In the genomic region with DNA sequence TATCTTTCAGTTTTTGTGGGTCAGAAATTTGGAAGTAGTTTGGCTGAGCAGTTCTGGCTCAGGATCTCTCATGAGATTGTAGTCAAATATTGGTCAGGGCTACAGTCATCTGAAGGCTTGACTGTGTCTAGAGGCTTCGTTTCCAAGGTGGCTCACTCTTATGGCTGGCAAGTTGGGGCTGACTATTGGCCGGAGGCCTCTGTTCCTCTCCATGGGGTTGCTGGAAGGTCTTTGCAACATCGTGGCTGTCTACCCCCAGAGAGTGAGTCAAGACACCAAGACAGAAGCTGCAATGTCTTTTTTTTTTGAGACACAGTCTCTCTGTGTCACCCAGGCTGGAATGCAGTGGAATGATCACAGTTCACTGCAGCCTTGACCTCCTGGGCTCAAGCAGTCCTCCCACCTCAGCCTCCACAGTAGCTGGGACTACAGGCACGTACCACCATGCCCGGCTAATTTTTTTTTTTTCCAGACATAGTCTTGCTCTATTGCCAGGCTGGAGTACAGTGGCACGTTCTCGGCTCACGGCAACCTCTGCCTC, we compare ENCODE assay signal across 20 cellular contexts. TPM values are rescaled to one million over a fixed set of nuclear protein-coding genes. Genes with fewer than 3 reads are reported as not detected.
A peak's percentile ranks its signal among the peaks of the same experiment; 100 is the strongest.
DNase-seq lines count a peak whose midpoint lies in the region; TF ChIP-seq lines count a peak whose summit lies in the region.
"Had no signal": no experiment of that assay in that cellular context is flagged by ENCODE, and none has a peak within 500 bp of the region (broad histone marks: within the 10 kb centered on the region; RNA-seq: fewer than 3 reads in every experiment).

No MANE protein-coding gene starts in this region.

- no peaks in the 10 kb centered on the region for H3K79me2 ChIP-seq in GM23248 (ENCODE audit: insufficient read depth)
- no peaks in the 10 kb centered on the region for H3K79me2 ChIP-seq in OCI-LY3 (ENCODE audit: low read length)
- no peaks in the 10 kb centered on the region for H3K79me2 ChIP-seq in hepatocyte

- H3K27me3 ChIP-seq in GM23248 (replicated peaks; ENCODE audit: insufficient read depth) (no peaks in the 10 kb centered on the region), OCI-LY3 (ENCODE audit: low read depth, low read length) (peaks cover 11% of the 10 kb centered on the region; the same call in 1 of the 2 replicates), hepatocyte (no peaks in the 10 kb centered on the region)
- H3K27me3 ChIP-seq: BE2C had no signal

- no peaks in the 10 kb centered on the region for H3K9me3 Mint-ChIP-seq in activated CD4-positive, alpha-beta memory T cell treated with anti-CD3 and anti-CD28 coated beads for 36 hours
- H3K9me3 Mint-ChIP-seq in activated CD4-positive, alpha-beta memory T cell treated with anti-CD3 and anti-CD28 coated beads, Interleukin-2, amount 10 ng/mL, durations not matched to agents 7 days and 5 days = no peaks in the 10 kb centered on the region
- no peaks in the 10 kb centered on the region for H3K9me3 Mint-ChIP-seq in neural crest cell

- H3F3A ChIP-seq in GM23248 (ENCODE audit: insufficient read depth) = no peaks in the 10 kb centered on the region

- POLR2A ChIA-PET in activated CD4-positive, alpha-beta memory T cell treated with anti-CD3 and anti-CD28 coated beads for 36 hours (lab: Charles Lee) = interaction anchor here (0.7 kb wide), 2 partner anchors 34 to 63 kb away, joined by 3 read pairs; no protein-coding TSS in a partner anchor
- POLR2A ChIA-PET in activated CD4-positive, alpha-beta memory T cell treated with anti-CD3 and anti-CD28 coated beads, Interleukin-2, amount 10 ng/mL, durations not matched to agents 7 days and 5 days (lab: Charles Lee) = interaction anchor here (0.6 kb wide), 1 partner anchor 14 kb away, joined by 3 read pairs; no protein-coding TSS in a partner anchor

- no peak overlapping the region for H3K4me3 ChIP-seq in GM23248
- no peak overlapping the region for H3K4me3 ChIP-seq in OCI-LY3 (ENCODE audit: low read length)
- H3K4me3 ChIP-seq in hepatocyte = no peak overlapping the region
- H3K4me3 ChIP-seq: coronary artery, SK-N-MC had no signal

- H3K36me3 ChIP-seq in GM23248 (ENCODE audit: low read depth) = no peaks in the 10 kb centered on the region
- no peaks in the 10 kb centered on the region for H3K36me3 ChIP-seq in OCI-LY3 (replicated peaks; ENCODE audit: low read depth, low read length)
- no peaks in the 10 kb centered on the region for H3K36me3 ChIP-seq in hepatocyte (replicated peaks; ENCODE audit: insufficient read depth, low read depth)
- H3K36me3 ChIP-seq: BE2C had no signal

- no peaks in the 10 kb centered on the region for H3K27me3 Mint-ChIP-seq in activated CD4-positive, alpha-beta memory T cell treated with anti-CD3 and anti-CD28 coated beads for 36 hours
- H3K27me3 Mint-ChIP-seq in activated CD4-positive, alpha-beta memory T cell treated with anti-CD3 and anti-CD28 coated beads, Interleukin-2, amount 10 ng/mL, durations not matched to agents 7 days and 5 days = no peaks in the 10 kb centered on the region
- H3K27me3 Mint-ChIP-seq in neural crest cell (ENCODE audit: low read depth) = no peaks in the 10 kb centered on the region
- H3K27me3 Mint-ChIP-seq: activated CD8-positive, alpha-beta memory T cell treated with anti-CD3 and anti-CD28 coated beads, Interleukin-2, amount 10 ng/mL, durations not matched to agents 7 days and 5 days had no signal

- intact Hi-C loops in activated CD4-positive, alpha-beta memory T cell treated with anti-CD3 and anti-CD28 coated beads for 36 hours (cut with micrococcal nuclease) = no loop called here

- no peaks in the 10 kb centered on the region for H3K9me3 ChIP-seq in GM23248 (ENCODE audit: low read depth)
- H3K9me3 ChIP-seq in OCI-LY3 (ENCODE audit: insufficient read depth, low read length) = no peaks in the 10 kb centered on the region
- no peaks in the 10 kb centered on the region for H3K9me3 ChIP-seq in hepatocyte (ENCODE audit: low read depth)
- H3K9me3 ChIP-seq: BE2C had no signal

- TF ChIP-seq CTCF in OCI-LY3 (IDR thresholded peaks at IDR 0.05; ENCODE audit: low read depth, low read length) (no peak), neural crest cell (conservative IDR thresholded peaks at IDR 0.05) (no peak), hepatocyte (IDR thresholded peaks at IDR 0.05; ENCODE audit: poor library complexity) (no peak)

- peak; percentile 37 for DNase-seq in activated CD4-positive, alpha-beta memory T cell treated with anti-CD3 and anti-CD28 coated beads for 36 hours
- no peak for DNase-seq in activated CD4-positive, alpha-beta memory T cell treated with anti-CD3 and anti-CD28 coated beads, Interleukin-2, amount 10 ng/mL, durations not matched to agents 7 days and 5 days
- peak; percentile 45 for DNase-seq in GM23248
- no peak for DNase-seq in neural crest cell (ENCODE audit: low read depth, low spot score)
- DNase-seq in hepatocyte (ENCODE audit: low spot score) = no peak
- DNase-seq in SKM-1 treated with dmso at 0.1 percent for 144 hours (lab: John Stamatoyannopoulos, UW; ENCODE audit: unreplicated experiment) = no peak
- DNase-seq in NCI-H1436 (lab: John Stamatoyannopoulos, UW) = no peak
- DNase-seq: activated CD8-positive, alpha-beta memory T cell treated with anti-CD3 and anti-CD28 coated beads, Interleukin-2, amount 10 ng/mL, durations not matched to agents 7 days and 5 days; activated effector memory CD4-positive, alpha-beta T cell treated with anti-CD3 and anti-CD28 coated beads, Interleukin-2, amount 50 U/mL, for 16 hours; amygdala; COR-L47; mesenchymal stem cell; NCI-H146; NK-92 treated with Interleukin-12 subunit alpha and Interleukin-12 subunit beta, amount 100 ng/mL, for 24 hours; retina; T-helper 2 cell had no signal

- no peaks in the 10 kb centered on the region for H4K20me1 ChIP-seq in GM23248 (ENCODE audit: insufficient read depth)
- no peaks in the 10 kb centered on the region for H4K20me1 ChIP-seq in OCI-LY3 (ENCODE audit: insufficient read depth, low read length)
- H4K20me1 ChIP-seq in hepatocyte (ENCODE audit: insufficient read depth, poor library complexity, severe bottlenecking) = no peaks in the 10 kb centered on the region

- H3K4me1 Mint-ChIP-seq in activated CD4-positive, alpha-beta memory T cell treated with anti-CD3 and anti-CD28 coated beads for 36 hours (ENCODE audit: low read depth) = peaks cover 47% of the 10 kb centered on the region
- H3K4me1 Mint-ChIP-seq in activated CD4-positive, alpha-beta memory T cell treated with anti-CD3 and anti-CD28 coated beads, Interleukin-2, amount 10 ng/mL, durations not matched to agents 7 days and 5 days = peaks cover 25% of the 10 kb centered on the region
- H3K4me1 Mint-ChIP-seq in neural crest cell = no peaks in the 10 kb centered on the region

- H3K9ac ChIP-seq in GM23248 (no peak overlapping the region), OCI-LY3 (ENCODE audit: low read length) (no peak overlapping the region)

- CTCF ChIA-PET in activated CD4-positive, alpha-beta memory T cell treated with anti-CD3 and anti-CD28 coated beads for 36 hours (lab: Charles Lee) = interaction anchor here (0.6 kb wide), 1 partner anchor 54 kb away, joined by 4 read pairs; no protein-coding TSS in a partner anchor
- CTCF ChIA-PET in activated CD4-positive, alpha-beta memory T cell treated with anti-CD3 and anti-CD28 coated beads, Interleukin-2, amount 10 ng/mL, durations not matched to agents 7 days and 5 days (lab: Charles Lee) = no interaction called here

- no peaks in the 10 kb centered on the region for H3K9me2 ChIP-seq in GM23248 (ENCODE audit: insufficient read depth)
- H3K9me2 ChIP-seq in hepatocyte (replicated peaks; ENCODE audit: insufficient read depth) = no peaks in the 10 kb centered on the region

- no peak overlapping the region for H3K27ac ChIP-seq in GM23248
- no peak overlapping the region for H3K27ac ChIP-seq in OCI-LY3 (ENCODE audit: low read length)
- no peak overlapping the region for H3K27ac ChIP-seq in hepatocyte
- H3K27ac ChIP-seq: coronary artery, SK-N-MC had no signal

- H3K4me1 ChIP-seq in GM23248 (ENCODE audit: insufficient read depth) (no peaks in the 10 kb centered on the region), OCI-LY3 (ENCODE audit: low read length) (peaks cover 6% of the 10 kb centered on the region; the same call in 1 of the 2 replicates), hepatocyte (ENCODE audit: insufficient read depth) (peaks cover 10% of the 10 kb centered on the region)

- H3K4me3 Mint-ChIP-seq in activated CD4-positive, alpha-beta memory T cell treated with anti-CD3 and anti-CD28 coated beads for 36 hours = no peak overlapping the region
- H3K4me3 Mint-ChIP-seq in activated CD4-positive, alpha-beta memory T cell treated with anti-CD3 and anti-CD28 coated beads, Interleukin-2, amount 10 ng/mL, durations not matched to agents 7 days and 5 days = no peak overlapping the region
- H3K4me3 Mint-ChIP-seq in neural crest cell = no peak overlapping the region
- H3K4me3 Mint-ChIP-seq: activated CD8-positive, alpha-beta memory T cell treated with anti-CD3 and anti-CD28 coated beads, Interleukin-2, amount 10 ng/mL, durations not matched to agents 7 days and 5 days had no signal

- no peaks in the 10 kb centered on the region for H3K36me3 Mint-ChIP-seq in activated CD4-positive, alpha-beta memory T cell treated with anti-CD3 and anti-CD28 coated beads for 36 hours
- H3K36me3 Mint-ChIP-seq in activated CD4-positive, alpha-beta memory T cell treated with anti-CD3 and anti-CD28 coated beads, Interleukin-2, amount 10 ng/mL, durations not matched to agents 7 days and 5 days (ENCODE audit: low read depth) = no peaks in the 10 kb centered on the region
- H3K36me3 Mint-ChIP-seq in neural crest cell (ENCODE audit: low read depth) = no peaks in the 10 kb centered on the region

- H3K27ac Mint-ChIP-seq in activated CD4-positive, alpha-beta memory T cell treated with anti-CD3 and anti-CD28 coated beads for 36 hours = peak overlapping the region; percentile 69
- no peak overlapping the region for H3K27ac Mint-ChIP-seq in activated CD4-positive, alpha-beta memory T cell treated with anti-CD3 and anti-CD28 coated beads, Interleukin-2, amount 10 ng/mL, durations not matched to agents 7 days and 5 days
- peak overlapping the region; percentile 43 for H3K27ac Mint-ChIP-seq in neural crest cell (ENCODE audit: unreplicated experiment)
- H3K27ac Mint-ChIP-seq: activated CD8-positive, alpha-beta memory T cell treated with anti-CD3 and anti-CD28 coated beads, Interleukin-2, amount 10 ng/mL, durations not matched to agents 7 days and 5 days had no signal

- H2AFZ ChIP-seq in GM23248 (no peak overlapping the region), OCI-LY3 (ENCODE audit: low read depth, low read length) (no peak overlapping the region), hepatocyte (no peak overlapping the region)

- in situ Hi-C loops in GM23248 (cut with MboI) = no loop called here

- 58 to 63% methylated on average over 8 of the region's 8 CpGs for WGBS in GM23248 (ENCODE audit: low coverage in 1 of 2, low lambda C conversion rate in 2 of 2, missing lambda C conversion rate in 2 of 2), 2 experiments
- WGBS in hepatocyte (ENCODE audit: low lambda C conversion rate, missing lambda C conversion rate) = 93% methylated on average over 8 of the region's 8 CpGs

- H3K4me2 ChIP-seq in GM23248 (ENCODE audit: unreplicated experiment) (no peak overlapping the region), OCI-LY3 (ENCODE audit: low read length) (peak overlapping the region; percentile 27; the same call in 1 of the 2 replicates), hepatocyte (no peak overlapping the region)

RNA-seq across cellular contexts. Expression of a gene that starts 29.4 kb away (rescaled TPM):
- 10 to 100 TPM; 38.9 to 39.4 TPM for total RNA-seq in activated CD4-positive, alpha-beta memory T cell treated with anti-CD3 and anti-CD28 coated beads for 36 hours
- total RNA-seq in activated CD4-positive, alpha-beta memory T cell treated with anti-CD3 and anti-CD28 coated beads, Interleukin-2, amount 10 ng/mL, durations not matched to agents 7 days and 5 days = 10 to 100 TPM; 23.1 to 23.4 TPM
- total RNA-seq in GM23248 (2014; rRNA removed; shearing (Covaris generic)) = 25.9 and 28.3 TPM in 2 replicates
- polyA plus RNA-seq in GM23248 (2016; fragmentation: Nextera tagmentation; extraction: Ambion mirVana) (8.4 and 8.8 TPM in 2 replicates), hepatocyte (9.1 and 11.7 TPM in 2 replicates)
- total RNA-seq in neural crest cell (44.0 and 45.5 TPM in 2 replicates), hepatocyte (31.2 and 32.0 TPM in 2 replicates)

RNA-seq across cellular contexts. Expression of a gene that starts 40.3 kb away (rescaled TPM):
- total RNA-seq in activated CD4-positive, alpha-beta memory T cell treated with anti-CD3 and anti-CD28 coated beads for 36 hours = 10 to 100 TPM; 48.4 to 48.5 TPM
- 10 to 100 TPM; 21.5 to 23.2 TPM for total RNA-seq in activated CD4-positive, alpha-beta memory T cell treated with anti-CD3 and anti-CD28 coated beads, Interleukin-2, amount 10 ng/mL, durations not matched to agents 7 days and 5 days
- 54.1 and 78.4 TPM in 2 replicates for total RNA-seq in GM23248 (2014; rRNA removed; shearing (Covaris generic))
- polyA plus RNA-seq in GM23248 (2016; fragmentation: Nextera tagmentation; extraction: Ambion mirVana) (32.5 and 35.4 TPM in 2 replicates), hepatocyte (39.4 and 42.0 TPM in 2 replicates)
- total RNA-seq in neural crest cell (47.5 and 51.4 TPM in 2 replicates), hepatocyte (81.4 and 87.3 TPM in 2 replicates)

RNA-seq across cellular contexts. Expression of a gene that starts 40.5 kb away (rescaled TPM):
- total RNA-seq in activated CD4-positive, alpha-beta memory T cell treated with anti-CD3 and anti-CD28 coated beads for 36 hours = 10 to 100 TPM; 93.9 to 95.6 TPM
- 10 to 100 TPM; 27.9 to 28.9 TPM for total RNA-seq in activated CD4-positive, alpha-beta memory T cell treated with anti-CD3 and anti-CD28 coated beads, Interleukin-2, amount 10 ng/mL, durations not matched to agents 7 days and 5 days
- total RNA-seq in GM23248 (2014; rRNA removed; shearing (Covaris generic)) = 2.1 and 4.2 TPM in 2 replicates
- polyA plus RNA-seq in GM23248 (2016; fragmentation: Nextera tagmentation; extraction: Ambion mirVana) (3.7 and 4.1 TPM in 2 replicates), hepatocyte (31.7 and 39.7 TPM in 2 replicates)
- total RNA-seq in neural crest cell (70.4 and 71.1 TPM in 2 replicates), hepatocyte (41.1 and 44.6 TPM in 2 replicates)

Comparison
In these comparisons a context has a peak if more than half of its experiments do, and no peak if none do; other contexts are left out.
1. DNase-seq: peak in activated CD4-positive, alpha-beta memory T cell treated with anti-CD3 and anti-CD28 coated beads for 36 hours (single experiment) and GM23248 (single experiment); none in activated CD4-positive, alpha-beta memory T cell treated with anti-CD3 and anti-CD28 coated beads, Interleukin-2, amount 10 ng/mL, durations not matched to agents 7 days and 5 days (single experiment), neural crest cell (single experiment), hepatocyte (single experiment), SKM-1 treated with dmso at 0.1 percent for 144 hours (single experiment) and NCI-H1436 (single experiment).